ENCODE assay signal across 29 cellular contexts in genomic region chr14:57974896-57975295, GRCh38.
"Had no signal": no experiment of that assay in that cellular context is flagged by ENCODE, and none has a peak within 500 bp of the region (broad histone marks: within the 10 kb centered on the region; RNA-seq: fewer than 3 reads in every experiment).

No MANE protein-coding gene starts in this region.

- H3K9ac ChIP-seq: KMS-11 had no signal

- H3K4me1 Mint-ChIP-seq: activated B cell treated with CpG ODN at 0.5 μM for 24 hours; activated CD4-positive, alpha-beta T cell treated with anti-CD3 and anti-CD28 coated beads, Interleukin-2, amount 10 ng/mL, durations not matched to agents 24 days and 14 days; activated CD8-positive, alpha-beta memory T cell treated with anti-CD3 and anti-CD28 coated beads, Interleukin-2, amount 10 ng/mL, durations not matched to agents 7 days and 5 days; activated naive CD8-positive, alpha-beta T cell treated with anti-CD3 and anti-CD28 coated beads, Interleukin-2, amount 50 U/mL, for 24 hours; brain had no signal

- H3K27me3 ChIP-seq: ascending aorta, cardiac muscle cell, MG63 had no signal

- H3K27ac ChIP-seq: ascending aorta, cardiac muscle cell, KMS-11, SK-N-MC had no signal

- H3K36me3 Mint-ChIP-seq: activated CD8-positive, alpha-beta memory T cell treated with anti-CD3 and anti-CD28 coated beads, Interleukin-2, amount 10 ng/mL, durations not matched to agents 7 days and 5 days; activated naive CD4-positive, alpha-beta T cell treated with anti-CD3 and anti-CD28 coated beads, Interleukin-2, amount 50 U/mL, for 72 hours; brain had no signal

- H3K27me3 Mint-ChIP-seq: activated CD4-positive, alpha-beta T cell treated with anti-CD3 and anti-CD28 coated beads, Interleukin-2, amount 10 ng/mL, durations not matched to agents 24 days and 14 days had no signal

- H3K9me3 Mint-ChIP-seq: activated B cell treated with CpG ODN at 0.5 μM for 24 hours; activated CD4-positive, alpha-beta T cell treated with anti-CD3 and anti-CD28 coated beads, Interleukin-2, amount 10 ng/mL, durations not matched to agents 24 days and 14 days; activated naive CD4-positive, alpha-beta T cell treated with anti-CD3 and anti-CD28 coated beads, Interleukin-2, amount 50 U/mL, for 72 hours; activated naive CD8-positive, alpha-beta T cell treated with anti-CD3 and anti-CD28 coated beads, Interleukin-2, amount 50 U/mL, for 24 hours; activated T-cell treated with anti-CD3 and anti-CD28 coated beads, Interleukin-2, amount 50 U/mL, for 24 hours; brain had no signal

- H3K36me3 ChIP-seq: ascending aorta, cardiac muscle cell, MG63 had no signal

- H3K4me3 Mint-ChIP-seq: activated B cell treated with CpG ODN at 0.5 μM for 24 hours; activated CD4-positive, alpha-beta T cell treated with anti-CD3 and anti-CD28 coated beads, Interleukin-2, amount 10 ng/mL, durations not matched to agents 24 days and 14 days; activated CD8-positive, alpha-beta memory T cell treated with anti-CD3 and anti-CD28 coated beads, Interleukin-2, amount 10 ng/mL, durations not matched to agents 7 days and 5 days; activated naive CD8-positive, alpha-beta T cell treated with anti-CD3 and anti-CD28 coated beads, Interleukin-2, amount 50 U/mL, for 24 hours; activated T-cell treated with anti-CD3 and anti-CD28 coated beads, Interleukin-2, amount 50 U/mL, for 24 hours; brain had no signal

- H3K4me2 ChIP-seq: KMS-11 had no signal

- H3K9me3 ChIP-seq: ascending aorta, MG63 had no signal

- DNase-seq: activated B cell treated with CpG ODN at 0.5 μM for 24 hours; activated CD4-positive, alpha-beta T cell treated with anti-CD3 and anti-CD28 coated beads for 1 hour; activated CD4-positive, alpha-beta T cell treated with anti-CD3 and anti-CD28 coated beads, Interleukin-2, amount 10 ng/mL, durations not matched to agents 24 days and 14 days; activated CD4-positive, alpha-beta T cell treated with anti-CD3 and anti-CD28 coated beads, Interleukin-2, amount 50 U/mL, for 48 hours; activated CD8-positive, alpha-beta memory T cell treated with anti-CD3 and anti-CD28 coated beads, Interleukin-2, amount 10 ng/mL, durations not matched to agents 7 days and 5 days; activated effector memory CD4-positive, alpha-beta T cell treated with anti-CD3 and anti-CD28 coated beads, Interleukin-2, amount 50 U/mL, for 16 hours; activated naive CD4-positive, alpha-beta T cell treated with Interleukin-2 at 50 U/mL for 16 hours; activated naive CD8-positive, alpha-beta T cell treated with anti-CD3 and anti-CD28 coated beads, Interleukin-2, amount 50 U/mL, for 24 hours; activated T-cell treated with anti-CD3 and anti-CD28 coated beads, Interleukin-2, amount 50 U/mL, for 24 hours; amniotic stem cell; MG63; MV-4-11; NCI-H1105; NCI-H1930; NCI-H2171; NCI-H2227 treated with DMSO at 0.1 percent for 48 hours; NCI-H446 treated with DMSO at 0.1 percent for 48 hours; NCI-H69; NK-92 treated with Interleukin-12 subunit alpha and Interleukin-12 subunit beta, amount 100 ng/mL, for 24 hours; OCI-M1; RPMI8226 had no signal

- ATAC-seq: activated CD8-positive, alpha-beta memory T cell treated with anti-CD3 and anti-CD28 coated beads, Interleukin-2, amount 10 ng/mL, durations not matched to agents 7 days and 5 days; activated naive CD4-positive, alpha-beta T cell treated with anti-CD3 and anti-CD28 coated beads, Interleukin-2, amount 50 U/mL, for 72 hours; activated naive CD8-positive, alpha-beta T cell treated with anti-CD3 and anti-CD28 coated beads, Interleukin-2, amount 50 U/mL, for 24 hours; Panc1; Right ventricle myocardium inferior had no signal

- H3K27ac Mint-ChIP-seq: activated B cell treated with CpG ODN at 0.5 μM for 24 hours; activated CD4-positive, alpha-beta T cell treated with anti-CD3 and anti-CD28 coated beads, Interleukin-2, amount 10 ng/mL, durations not matched to agents 24 days and 14 days; activated CD8-positive, alpha-beta memory T cell treated with anti-CD3 and anti-CD28 coated beads, Interleukin-2, amount 10 ng/mL, durations not matched to agents 7 days and 5 days; activated naive CD4-positive, alpha-beta T cell treated with anti-CD3 and anti-CD28 coated beads, Interleukin-2, amount 50 U/mL, for 72 hours; activated naive CD8-positive, alpha-beta T cell treated with anti-CD3 and anti-CD28 coated beads, Interleukin-2, amount 50 U/mL, for 24 hours; activated T-cell treated with anti-CD3 and anti-CD28 coated beads, Interleukin-2, amount 50 U/mL, for 24 hours; brain had no signal

- H3K4me3 ChIP-seq: ascending aorta, cardiac muscle cell, MG63, SK-N-MC had no signal
